In the genomic region with DNA sequence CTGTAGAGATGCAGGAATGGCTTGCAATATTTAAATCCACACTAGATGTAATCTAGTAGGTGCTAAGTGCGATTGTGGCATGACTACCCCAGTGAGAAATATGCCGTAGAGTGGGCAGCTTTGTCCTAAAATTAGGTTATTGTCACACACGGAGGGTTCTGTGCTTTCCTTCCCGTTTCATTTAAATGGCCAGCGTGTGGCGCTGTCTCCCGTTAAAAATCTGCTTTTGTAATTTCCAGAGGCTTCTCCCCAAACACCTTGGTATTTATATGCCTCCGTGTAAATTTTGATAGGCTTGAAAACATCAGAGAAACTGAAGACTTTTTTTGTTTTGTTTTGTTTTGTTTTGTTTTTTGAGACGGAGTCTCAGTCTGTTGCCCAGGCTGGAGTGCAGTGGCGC, we compare ENCODE assay signal across 11 cellular contexts. TPM values are rescaled to one million over a fixed set of nuclear protein-coding genes. Genes with fewer than 3 reads are reported as not detected.
A peak's percentile ranks its signal among the peaks of the same experiment; 100 is the strongest.
DNase-seq lines count a peak whose midpoint lies in the region; ATAC-seq, FAIRE-seq and TF ChIP-seq lines count a peak whose summit lies in the region.
"Had no signal": no experiment of that assay in that cellular context is flagged by ENCODE, and none has a peak within 500 bp of the region (broad histone marks: within the 10 kb centered on the region; RNA-seq: fewer than 3 reads in every experiment).

No MANE protein-coding gene starts in this region.

- no peaks in the 10 kb centered on the region for H3K79me1 ChIP-seq in mesendoderm (ENCODE audit: low read length)

- no peak for DNase-seq in D721Med (ENCODE audit: insufficient read length, low spot score)
- no peak for DNase-seq in HFFc6
- DNase-seq in activated naive CD4-positive, alpha-beta T cell treated with anti-CD3 and anti-CD28 coated beads, Interleukin-2, amount 10 ng/mL, durations not matched to agents 7 days and 5 days, result peak; percentile 48
- peak; percentile 49 for DNase-seq in mesendoderm
- no peak for DNase-seq in urothelium cell line (ENCODE audit: low spot score)
- DNase-seq in uterus, result no peak
- DNase-seq: activated CD8-positive, alpha-beta memory T cell treated with anti-CD3 and anti-CD28 coated beads, Interleukin-2, amount 10 ng/mL, durations not matched to agents 7 days and 5 days had no signal

- TF ChIP-seq CTCF in D721Med (IDR thresholded peaks at IDR 0.05; ENCODE audit: insufficient read depth, missing control alignments) (peak; percentile 52), HFFc6 (IDR thresholded peaks at IDR 0.05) (peak; percentile 75), uterus (IDR thresholded peaks at IDR 0.05) (no peak)

- H3K36me3 Mint-ChIP-seq in HFFc6 (ENCODE audit: low read depth), result no peaks in the 10 kb centered on the region
- H3K36me3 Mint-ChIP-seq in activated naive CD4-positive, alpha-beta T cell treated with anti-CD3 and anti-CD28 coated beads, Interleukin-2, amount 10 ng/mL, durations not matched to agents 7 days and 5 days, result no peaks in the 10 kb centered on the region
- H3K36me3 Mint-ChIP-seq: activated CD8-positive, alpha-beta memory T cell treated with anti-CD3 and anti-CD28 coated beads, Interleukin-2, amount 10 ng/mL, durations not matched to agents 7 days and 5 days had no signal

- no peak overlapping the region for H3K27ac Mint-ChIP-seq in HFFc6
- no peak overlapping the region for H3K27ac Mint-ChIP-seq in activated naive CD4-positive, alpha-beta T cell treated with anti-CD3 and anti-CD28 coated beads, Interleukin-2, amount 10 ng/mL, durations not matched to agents 7 days and 5 days
- H3K27ac Mint-ChIP-seq: activated CD8-positive, alpha-beta memory T cell treated with anti-CD3 and anti-CD28 coated beads, Interleukin-2, amount 10 ng/mL, durations not matched to agents 7 days and 5 days had no signal

- H3K4me1 ChIP-seq in mesendoderm (ENCODE audit: control insufficient read depth, low read depth, low read length), result no peaks in the 10 kb centered on the region
- H3K4me1 ChIP-seq in uterus, result no peaks in the 10 kb centered on the region

- no peak for TF ChIP-seq POLR2A in uterus (IDR thresholded peaks at IDR 0.05)

- H3K27me3 Mint-ChIP-seq in HFFc6 (ENCODE audit: insufficient read depth), result peaks cover 3% of the 10 kb centered on the region
- peaks cover 3% of the 10 kb centered on the region for H3K27me3 Mint-ChIP-seq in activated naive CD4-positive, alpha-beta T cell treated with anti-CD3 and anti-CD28 coated beads, Interleukin-2, amount 10 ng/mL, durations not matched to agents 7 days and 5 days
- H3K27me3 Mint-ChIP-seq: activated CD8-positive, alpha-beta memory T cell treated with anti-CD3 and anti-CD28 coated beads, Interleukin-2, amount 10 ng/mL, durations not matched to agents 7 days and 5 days had no signal

- WGBS in mesendoderm (ENCODE audit: extremely low coverage, insufficient coverage, low lambda C conversion rate), result no CpG with 5 or more reads among the region's 10 CpGs

- H2BK5ac ChIP-seq in mesendoderm (ENCODE audit: low read length), result no peak overlapping the region

- peak overlapping the region; percentile 7 for H3K56ac ChIP-seq in mesendoderm (ENCODE audit: low read length)

- FAIRE-seq in D721Med (lab: Jason Lieb, UNC) (no peak), urothelium cell line (lab: Jason Lieb, UNC) (no peak)
- FAIRE-seq: colon had no signal

- CTCF ChIA-PET in activated naive CD4-positive, alpha-beta T cell treated with anti-CD3 and anti-CD28 coated beads, Interleukin-2, amount 10 ng/mL, durations not matched to agents 7 days and 5 days (lab: Charles Lee), result interaction anchor here (0.7 to 1.4 kb wide), 2 partner anchors 237 to 591 kb away, joined by 3 read pairs; no protein-coding TSS in a partner anchor

- H3K18ac ChIP-seq in mesendoderm (ENCODE audit: low read length), result no peak overlapping the region

- no peak overlapping the region for H3K23ac ChIP-seq in mesendoderm (ENCODE audit: low read length)

- H3K9me3 ChIP-seq in uterus, result no peaks in the 10 kb centered on the region

- H4K8ac ChIP-seq in mesendoderm (ENCODE audit: low read depth, low read length), result no peak overlapping the region

- no peak overlapping the region for H3K9ac ChIP-seq in mesendoderm (ENCODE audit: low read length)

- no peaks in the 10 kb centered on the region for H3K4me1 Mint-ChIP-seq in HFFc6 (ENCODE audit: low read depth)
- no peaks in the 10 kb centered on the region for H3K4me1 Mint-ChIP-seq in activated naive CD4-positive, alpha-beta T cell treated with anti-CD3 and anti-CD28 coated beads, Interleukin-2, amount 10 ng/mL, durations not matched to agents 7 days and 5 days
- H3K4me1 Mint-ChIP-seq: activated CD8-positive, alpha-beta memory T cell treated with anti-CD3 and anti-CD28 coated beads, Interleukin-2, amount 10 ng/mL, durations not matched to agents 7 days and 5 days had no signal

- H2BK15ac ChIP-seq in mesendoderm (replicated peaks; ENCODE audit: low read depth), result no peak overlapping the region

- no peak overlapping the region for H2BK120ac ChIP-seq in mesendoderm (ENCODE audit: low read depth, low read length)

- no peak overlapping the region for H3K4me2 ChIP-seq in mesendoderm (ENCODE audit: low read length)

- intact Hi-C loops in uterus (cut with DNase I; ENCODE audit: low total_unique reads), result no loop called here

- H2AK5ac ChIP-seq in mesendoderm (ENCODE audit: low read length), result no peak overlapping the region

- H3K79me2 ChIP-seq in mesendoderm (ENCODE audit: control insufficient read depth, insufficient read depth, low read length), result no peaks in the 10 kb centered on the region

- no peak overlapping the region for H3K4ac ChIP-seq in mesendoderm (ENCODE audit: low read depth, low read length)

- no peak overlapping the region for H4K5ac ChIP-seq in mesendoderm (ENCODE audit: low read length)

- no peaks in the 10 kb centered on the region for H3K27me3 ChIP-seq in mesendoderm (ENCODE audit: insufficient read depth, low read length, poor library complexity)
- H3K27me3 ChIP-seq in uterus, result no peaks in the 10 kb centered on the region

- no peaks in the 10 kb centered on the region for H3K9me3 Mint-ChIP-seq in HFFc6
- H3K9me3 Mint-ChIP-seq in activated naive CD4-positive, alpha-beta T cell treated with anti-CD3 and anti-CD28 coated beads, Interleukin-2, amount 10 ng/mL, durations not matched to agents 7 days and 5 days, result no peaks in the 10 kb centered on the region

- H3K4me3 ChIP-seq in mesendoderm (ENCODE audit: low read length), result no peak overlapping the region
- H3K4me3 ChIP-seq in uterus, result no peak overlapping the region

- ATAC-seq in GM19395 (IDR thresholded peaks at IDR 0.05; ENCODE audit: unreplicated experiment) (no peak), HG02763 (IDR thresholded peaks at IDR 0.05; ENCODE audit: unreplicated experiment) (no peak)
- ATAC-seq: activated CD8-positive, alpha-beta memory T cell treated with anti-CD3 and anti-CD28 coated beads, Interleukin-2, amount 10 ng/mL, durations not matched to agents 7 days and 5 days had no signal

- H3K36me3 ChIP-seq in mesendoderm (ENCODE audit: control insufficient read depth, insufficient read depth, low read length) (no peaks in the 10 kb centered on the region), uterus (no peaks in the 10 kb centered on the region)

- H3K27ac ChIP-seq in mesendoderm (ENCODE audit: low read depth, low read length) (no peak overlapping the region), uterus (no peak overlapping the region)

- H3K4me3 Mint-ChIP-seq in HFFc6, result no peak overlapping the region
- H3K4me3 Mint-ChIP-seq in activated naive CD4-positive, alpha-beta T cell treated with anti-CD3 and anti-CD28 coated beads, Interleukin-2, amount 10 ng/mL, durations not matched to agents 7 days and 5 days, result no peak overlapping the region
- H3K4me3 Mint-ChIP-seq: activated CD8-positive, alpha-beta memory T cell treated with anti-CD3 and anti-CD28 coated beads, Interleukin-2, amount 10 ng/mL, durations not matched to agents 7 days and 5 days had no signal

RNA-seq across cellular contexts. Expression of gene TMSB4Y, which starts 34.9 kb away (rescaled TPM):
- under 1 TPM in 3 of 6 experiments, not detected in 3; 0.16 to 0.69 (median 0.40) TPM for total RNA-seq in HFFc6 (2021; fragmentation: NEBNext Ultra II Directional; extraction: Animal tissue kit (Norgen Biotek cat#: 25700))
- polyA plus RNA-seq in mesendoderm (2013, experiment 1 of 2), result 8.6 TPM
- 8.5 TPM for polyA plus RNA-seq in mesendoderm (2013, experiment 2 of 2)
- total RNA-seq in uterus, result not detected
- total RNA-seq: M059J had no signal

Comparison
In these comparisons a context has a peak if more than half of its experiments do, and no peak if none do; other contexts are left out.
1. DNase-seq: peak in activated naive CD4-positive, alpha-beta T cell treated with anti-CD3 and anti-CD28 coated beads, Interleukin-2, amount 10 ng/mL, durations not matched to agents 7 days and 5 days (single experiment) and mesendoderm (single experiment); none in D721Med (single experiment), HFFc6 (single experiment), urothelium cell line (single experiment) and uterus (0 of 2).
2. CTCF ChIP-seq: peak in D721Med (single experiment) and HFFc6 (single experiment); none in uterus (0 of 4).